Comparison of ENCODE assay signal across 8 cellular contexts in the genomic region with DNA sequence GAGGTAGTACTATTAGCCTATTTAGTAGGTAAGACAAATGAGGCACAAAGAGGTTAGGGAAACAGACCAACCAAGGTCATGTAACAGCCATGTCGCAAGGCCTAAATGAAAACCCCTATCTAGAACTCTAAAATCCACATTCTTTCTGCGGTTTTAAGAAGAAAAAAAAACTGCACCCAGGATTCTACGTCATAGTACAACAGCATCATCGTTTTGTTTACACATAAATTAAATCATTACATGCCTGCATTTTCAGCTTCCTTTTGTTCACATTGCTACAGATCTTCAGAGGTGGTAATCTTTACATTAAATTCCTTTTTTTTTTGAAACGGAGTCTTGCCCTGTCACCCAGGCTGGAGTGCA. TPM values are rescaled to one million over a fixed set of nuclear protein-coding genes. Genes with fewer than 3 reads are reported as not detected.
A peak's percentile ranks its signal among the peaks of the same experiment; 100 is the strongest.
DNase-seq lines count a peak whose midpoint lies in the region; ATAC-seq, FAIRE-seq and TF ChIP-seq lines count a peak whose summit lies in the region.

No MANE protein-coding gene starts in this region.

- TF ChIP-seq CTCF in CD4-positive, alpha-beta T cell (IDR thresholded peaks at IDR 0.05), result no peak
- no peak for TF ChIP-seq CTCF in astrocyte (IDR thresholded peaks at IDR 0.05; ENCODE audit: insufficient read depth, low read depth, low read length)

- peaks cover 6% of the 10 kb centered on the region for H3K27me3 ChIP-seq in CD4-positive, alpha-beta T cell (ENCODE audit: control insufficient read depth, insufficient read depth, low read length)
- no peaks in the 10 kb centered on the region for H3K27me3 ChIP-seq in HUES64 (ENCODE audit: insufficient read depth, low read length)
- H3K27me3 ChIP-seq in astrocyte (ENCODE audit: insufficient read depth, low read length), result peaks cover under 1% of the 10 kb centered on the region

- H3K4me1 ChIP-seq in HUES64 (ENCODE audit: insufficient read depth, low read length), result peaks cover 5% of the 10 kb centered on the region
- peaks cover 7% of the 10 kb centered on the region for H3K4me1 ChIP-seq in astrocyte (ENCODE audit: insufficient read depth, low read length)

- no peaks in the 10 kb centered on the region for H3K9me3 ChIP-seq in CD4-positive, alpha-beta T cell (ENCODE audit: control insufficient read depth, low read length)
- H3K9me3 ChIP-seq in HUES64 (ENCODE audit: insufficient read depth, low read depth, low read length), result no peaks in the 10 kb centered on the region
- no peaks in the 10 kb centered on the region for H3K9me3 ChIP-seq in astrocyte (ENCODE audit: insufficient read depth, low read depth, low read length)

- H3K79me2 ChIP-seq in astrocyte (ENCODE audit: insufficient read depth, low read length), result peaks cover 44% of the 10 kb centered on the region

- peak overlapping the region; percentile 42 for H2AFZ ChIP-seq in astrocyte (ENCODE audit: low read depth, low read length)

- no peak for ATAC-seq in CD4-positive, alpha-beta T cell (ENCODE audit: poor library complexity)
- no peak for ATAC-seq in naive thymus-derived CD8-positive, alpha-beta T cell
- no peak for ATAC-seq in HG02884 (IDR thresholded peaks at IDR 0.05; ENCODE audit: unreplicated experiment)
- ATAC-seq in HG02885 (IDR thresholded peaks at IDR 0.05; ENCODE audit: poor library complexity, unreplicated experiment), result no peak

- peaks cover 19% of the 10 kb centered on the region for H3K27me3 Mint-ChIP-seq in CD4-positive, alpha-beta T cell
- H3K27me3 Mint-ChIP-seq in astrocyte (ENCODE audit: low read depth, unreplicated experiment), result peaks cover 2% of the 10 kb centered on the region
- peaks cover 8 to 22% (median 13%) of the 10 kb centered on the region in 5 donors for H3K27me3 Mint-ChIP-seq in naive thymus-derived CD8-positive, alpha-beta T cell

- DNase-seq in CD4-positive, alpha-beta T cell, result no peak
- DNase-seq in astrocyte (ENCODE audit: low read depth) (no peak), hypothalamus (lab: John Stamatoyannopoulos, UW) (no peak), KBM-7 (no peak)
- no peak for DNase-seq in naive thymus-derived CD8-positive, alpha-beta T cell

- H3K9ac ChIP-seq in HUES64 (ENCODE audit: low read depth, low read length), result no peak overlapping the region
- H3K9ac ChIP-seq in astrocyte (ENCODE audit: low read length), result peak overlapping the region; percentile 98

- WGBS in HUES64, result 82% methylated on average over 5 of the region's 5 CpGs

- no peaks in the 10 kb centered on the region for H3K9me3 Mint-ChIP-seq in CD4-positive, alpha-beta T cell
- no peaks in the 10 kb centered on the region for H3K9me3 Mint-ChIP-seq in astrocyte (ENCODE audit: unreplicated experiment)
- no peaks in the 10 kb centered on the region for H3K9me3 Mint-ChIP-seq in naive thymus-derived CD8-positive, alpha-beta T cell

- H3K4me1 Mint-ChIP-seq in CD4-positive, alpha-beta T cell (ENCODE audit: low read depth), result peaks cover 36% of the 10 kb centered on the region
- H3K4me1 Mint-ChIP-seq in astrocyte (ENCODE audit: low read depth, unreplicated experiment), result peaks cover 14% of the 10 kb centered on the region
- peaks cover 11 to 36% (median 32%) of the 10 kb centered on the region in 4 donors for H3K4me1 Mint-ChIP-seq in naive thymus-derived CD8-positive, alpha-beta T cell

- peaks cover 42% of the 10 kb centered on the region for H3K36me3 Mint-ChIP-seq in CD4-positive, alpha-beta T cell (ENCODE audit: low read depth)
- peaks cover 3% of the 10 kb centered on the region for H3K36me3 Mint-ChIP-seq in astrocyte (ENCODE audit: low read depth, unreplicated experiment)
- H3K36me3 Mint-ChIP-seq in naive thymus-derived CD8-positive, alpha-beta T cell, result peaks cover under 1 to 31% (median 4%) of the 10 kb centered on the region in 3 donors

- peak overlapping the region; percentile 92 for H3K4me3 Mint-ChIP-seq in CD4-positive, alpha-beta T cell
- H3K4me3 Mint-ChIP-seq in astrocyte (ENCODE audit: unreplicated experiment), result peak overlapping the region; percentile 92
- peak overlapping the region; percentile 75 to 92 (median 88) for H3K4me3 Mint-ChIP-seq in naive thymus-derived CD8-positive, alpha-beta T cell

- no peak for FAIRE-seq in astrocyte (lab: Jason Lieb, UNC)

- H3K36me3 ChIP-seq in HUES64 (ENCODE audit: insufficient read depth, low read length) (peaks cover 32% of the 10 kb centered on the region), astrocyte (ENCODE audit: insufficient read depth, low read length) (peaks cover 9% of the 10 kb centered on the region)

- peak overlapping the region; percentile 5 for H3K27ac ChIP-seq in CD4-positive, alpha-beta T cell (ENCODE audit: low read depth, low read length)
- H3K27ac ChIP-seq in HUES64 (ENCODE audit: low read depth, low read length) (no peak overlapping the region), astrocyte (ENCODE audit: low read depth, low read length) (no peak overlapping the region)

- CTCF ChIA-PET in CD4-positive, alpha-beta T cell (lab: Charles Lee), result interaction anchor here (0.6 to 1.7 kb wide), 15 partner anchors 13 to 165 kb away, joined by 3 to 11 read pairs (median 3); no protein-coding TSS in a partner anchor

- peaks cover 15% of the 10 kb centered on the region for H4K20me1 ChIP-seq in astrocyte (ENCODE audit: insufficient read depth, low read length)

- intact Hi-C loops in CD4-positive, alpha-beta T cell (cut with DNase I, micrococcal nuclease), result loop anchor here (2.0 to 5.0 kb wide), 5 partner anchors 61 to 162 kb away; a partner anchor contains a TSS

- H3K27ac Mint-ChIP-seq in CD4-positive, alpha-beta T cell, result peak overlapping the region; percentile 81
- peak overlapping the region; percentile 4 for H3K27ac Mint-ChIP-seq in astrocyte (ENCODE audit: unreplicated experiment)
- H3K27ac Mint-ChIP-seq in naive thymus-derived CD8-positive, alpha-beta T cell, result peak overlapping the region; percentile 57 to 96 (median 92)

- in situ Hi-C loops in KBM-7 (cut with MboI; ENCODE audit: low pct_unique_long_range_greater_than_20kb, low sequenced_read_pairs), result no loop called here

- H3K4me2 ChIP-seq in astrocyte (ENCODE audit: low read length), result peak overlapping the region; percentile 96

- peak overlapping the region; percentile 95; the same call in 1 of the 2 replicates for H3K4me3 ChIP-seq in HUES64 (ENCODE audit: low read length)
- no peak overlapping the region for H3K4me3 ChIP-seq in astrocyte (ENCODE audit: insufficient read depth, low read depth, low read length)

- POLR2A ChIA-PET in CD4-positive, alpha-beta T cell (lab: Charles Lee), result interaction anchor here (1.0 to 2.8 kb wide), 7 partner anchors 13 to 160 kb away, joined by 3 to 33 read pairs (median 8); a partner anchor contains a TSS
- POLR2A ChIA-PET in naive thymus-derived CD8-positive, alpha-beta T cell (lab: Charles Lee), result interaction anchor here (0.7 to 2.8 kb wide), 4 partner anchors 45 to 112 kb away, joined by 4 to 29 read pairs (median 10); a partner anchor contains a TSS

RNA-seq across cellular contexts. Expression of a gene that starts 0.5 kb away (rescaled TPM):
- total RNA-seq in CD4-positive, alpha-beta T cell, result 100 to 1,000 TPM; 119 to 126 TPM
- polyA plus RNA-seq in HUES64 (2013, experiment 1 of 2), result 112 TPM
- polyA plus RNA-seq in HUES64 (2013, experiment 2 of 2), result 117 TPM
- total RNA-seq in astrocyte, result 88.7 and 89.7 TPM in 2 replicates
- 10 to 100 TPM; 76.8 to 82.9 TPM for total RNA-seq in naive thymus-derived CD8-positive, alpha-beta T cell
- polyA plus RNA-seq in naive thymus-derived CD8-positive, alpha-beta T cell, result 100 to 1,000 TPM; 107 to 114 (median 110) TPM

Comparison
In these comparisons a context has a peak if more than half of its experiments do, and no peak if none do; other contexts are left out.
1. H3K27ac Mint-ChIP-seq: peak in every context shown above with its lines; median percentile 92 in naive thymus-derived CD8-positive, alpha-beta T cell; 81 in CD4-positive, alpha-beta T cell; 4 in astrocyte.